ENCODE assay signal across 27 cellular contexts in genomic region chr17:47727704-47728036, GRCh38. TPM values are rescaled to one million over a fixed set of nuclear protein-coding genes. Genes with fewer than 3 reads are reported as not detected.
DNase-seq lines count a peak whose midpoint lies in the region; ATAC-seq and TF ChIP-seq lines count a peak whose summit lies in the region.
"Had no signal": no experiment of that assay in that cellular context is flagged by ENCODE, and none has a peak within 500 bp of the region (broad histone marks: within the 10 kb centered on the region; RNA-seq: fewer than 3 reads in every experiment).

No MANE protein-coding gene starts in this region.

- no peak overlapping the region for H3K56ac ChIP-seq in H9 (ENCODE audit: insufficient read length, low read depth, low read length)

- H3K23me2 ChIP-seq in H9 (ENCODE audit: insufficient read length, low read depth, low read length, poor library complexity, severe bottlenecking) = no peaks in the 10 kb centered on the region

- DNase-seq in activated CD8-positive, alpha-beta T cell treated with anti-CD3 and anti-CD28 coated beads for 36 hours = peak; percentile 0
- DNase-seq in activated CD8-positive, alpha-beta T cell treated with anti-CD3 and anti-CD28 coated beads, Interleukin-2, amount 10 ng/mL, durations not matched to agents 7 days and 5 days = no peak
- DNase-seq in H9 (no peak), lower lobe of right lung (peak; percentile 16), NCI-H2081 treated with DMSO at 0.1 percent for 48 hours (lab: John Stamatoyannopoulos, UW) (no peak)
- DNase-seq: EL, foreskin keratinocyte, HFFc6, Kasumi-1, MV-4-11, NCI-H1694 treated with DMSO at 0.1 percent for 48 hours, NCI-H2171, NCI-H510A, PC-9, SIG-M5, upper lobe of left lung had no signal

- H2BK15ac ChIP-seq in H9 (ENCODE audit: low read depth, low read length) = no peak overlapping the region

- no peak overlapping the region for H4K91ac ChIP-seq in H9 (ENCODE audit: insufficient read length, low read depth, low read length)

- TF ChIP-seq CTCF in activated CD8-positive, alpha-beta T cell treated with anti-CD3 and anti-CD28 coated beads for 36 hours (IDR thresholded peaks at IDR 0.05) = no peak
- TF ChIP-seq CTCF in H9 (conservative IDR thresholded peaks at IDR 0.05) (no peak), lower lobe of right lung (IDR thresholded peaks at IDR 0.05) (no peak)

- no peaks in the 10 kb centered on the region for H3K36me3 Mint-ChIP-seq in activated CD8-positive, alpha-beta T cell treated with anti-CD3 and anti-CD28 coated beads for 36 hours (ENCODE audit: low read depth)
- no peaks in the 10 kb centered on the region for H3K36me3 Mint-ChIP-seq in activated CD8-positive, alpha-beta T cell treated with anti-CD3 and anti-CD28 coated beads, Interleukin-2, amount 10 ng/mL, durations not matched to agents 7 days and 5 days (ENCODE audit: low read depth)
- H3K36me3 Mint-ChIP-seq in H9 (ENCODE audit: insufficient read depth in 1 of 3, low read depth in 3 of 3) = no peaks in the 10 kb centered on the region; a peak in 1 of 7 replicates
- H3K36me3 Mint-ChIP-seq: activated naive CD4-positive, alpha-beta T cell treated with anti-CD3 and anti-CD28 coated beads, Interleukin-2, amount 50 U/mL, for 72 hours; CD4-positive, CD25-positive, alpha-beta regulatory T cell; WTC11 had no signal

- H3K27ac ChIP-seq in BLaER1 (0 out of 2 replicates have a peak overlapping the region, but pooled peaks have one; percentile 44), H9 (ENCODE audit: insufficient read length, low read depth, low read length) (no peak overlapping the region), lower lobe of right lung (no peak overlapping the region)
- H3K27ac ChIP-seq: esophagus muscularis mucosa, foreskin keratinocyte, heart left ventricle, parathyroid adenoma, PC-9, upper lobe of left lung had no signal

- H3K9ac ChIP-seq in BLaER1 (0 out of 2 replicates have a peak overlapping the region, but pooled peaks have one; percentile 38), H9 (ENCODE audit: extremely low read depth, insufficient read length, low read length) (no peak overlapping the region)
- H3K9ac ChIP-seq: parathyroid adenoma had no signal

- no peak overlapping the region for H2BK12ac ChIP-seq in H9 (ENCODE audit: insufficient read length, low read depth, low read length)

- H3K36me3 ChIP-seq in BLaER1 (no peaks in the 10 kb centered on the region), lower lobe of right lung (no peaks in the 10 kb centered on the region)
- H3K36me3 ChIP-seq: esophagus muscularis mucosa, heart left ventricle, upper lobe of left lung had no signal

- H2AK5ac ChIP-seq in H9 (ENCODE audit: insufficient read length, low read length) = no peak overlapping the region

- H3K4me3 ChIP-seq in BLaER1 (no peak overlapping the region), lower lobe of right lung (no peak overlapping the region)
- H3K4me3 ChIP-seq: esophagus muscularis mucosa, GM12878, heart left ventricle, PC-9, smooth muscle cell, upper lobe of left lung had no signal

- ATAC-seq in activated CD8-positive, alpha-beta T cell treated with anti-CD3 and anti-CD28 coated beads for 36 hours = no peak
- no peak for ATAC-seq in activated CD8-positive, alpha-beta T cell treated with anti-CD3 and anti-CD28 coated beads, Interleukin-2, amount 10 ng/mL, durations not matched to agents 7 days and 5 days
- no peak for ATAC-seq in lower lobe of right lung
- ATAC-seq in GM21528 (IDR thresholded peaks at IDR 0.05; ENCODE audit: low FRiP score, unreplicated experiment) = no peak
- ATAC-seq: activated naive CD4-positive, alpha-beta T cell treated with anti-CD3 and anti-CD28 coated beads, Interleukin-2, amount 50 U/mL, for 72 hours; foreskin keratinocyte; GM12878; heart left ventricle had no signal

- H3K4me2 ChIP-seq in BLaER1 = peak overlapping the region; percentile 51
- H3K4me2 ChIP-seq in H9 (ENCODE audit: insufficient read depth, insufficient read length, low read length) = no peak overlapping the region
- H3K4me2 ChIP-seq: PC-9, smooth muscle cell had no signal

- H3K79me1 ChIP-seq in H9 (ENCODE audit: insufficient read depth, low read depth, low read length, poor library complexity, severe bottlenecking) = no peaks in the 10 kb centered on the region

- no peaks in the 10 kb centered on the region for H3K9me3 Mint-ChIP-seq in activated CD8-positive, alpha-beta T cell treated with anti-CD3 and anti-CD28 coated beads for 36 hours
- H3K9me3 Mint-ChIP-seq in activated CD8-positive, alpha-beta T cell treated with anti-CD3 and anti-CD28 coated beads, Interleukin-2, amount 10 ng/mL, durations not matched to agents 7 days and 5 days (ENCODE audit: insufficient read depth) = no peaks in the 10 kb centered on the region
- no peaks in the 10 kb centered on the region for H3K9me3 Mint-ChIP-seq in H9
- H3K9me3 Mint-ChIP-seq: activated naive CD4-positive, alpha-beta T cell treated with anti-CD3 and anti-CD28 coated beads, Interleukin-2, amount 50 U/mL, for 72 hours; CD4-positive, CD25-positive, alpha-beta regulatory T cell; HFFc6; WTC11 had no signal

- H4K8ac ChIP-seq in H9 (replicated peaks; ENCODE audit: insufficient read length, low read depth, low read length) = no peak overlapping the region

- no peak overlapping the region for H4K5ac ChIP-seq in H9 (ENCODE audit: insufficient read length, low read depth, low read length)

- POLR2A ChIA-PET in activated CD8-positive, alpha-beta T cell treated with anti-CD3 and anti-CD28 coated beads for 36 hours (lab: Charles Lee) = interaction anchor here (0.9 to 27.1 kb wide), 5 partner anchors 10 to 57 kb away, joined by 3 to 493 read pairs (median 23); partner anchors contain the start of gene TBKBP1
- POLR2A ChIA-PET in activated CD8-positive, alpha-beta T cell treated with anti-CD3 and anti-CD28 coated beads, Interleukin-2, amount 10 ng/mL, durations not matched to agents 7 days and 5 days (lab: Charles Lee) = no interaction called here

- H3K14ac ChIP-seq in H9 (ENCODE audit: insufficient read depth, low read length) = no peak overlapping the region

- no peaks in the 10 kb centered on the region for H3K27me3 ChIP-seq in BLaER1
- peaks cover 6% of the 10 kb centered on the region; the same call in 1 of the 2 replicates for H3K27me3 ChIP-seq in H9 (ENCODE audit: insufficient read depth, low read length)
- H3K27me3 ChIP-seq in lower lobe of right lung (ENCODE audit: low read depth) = peaks cover 49% of the 10 kb centered on the region

- H3K27ac Mint-ChIP-seq in activated CD8-positive, alpha-beta T cell treated with anti-CD3 and anti-CD28 coated beads for 36 hours = no peak overlapping the region
- no peak overlapping the region for H3K27ac Mint-ChIP-seq in activated CD8-positive, alpha-beta T cell treated with anti-CD3 and anti-CD28 coated beads, Interleukin-2, amount 10 ng/mL, durations not matched to agents 7 days and 5 days
- peak overlapping the region in 2 of 3 experiments; percentile 65 to 66; a peak in 2 of 7 replicates for H3K27ac Mint-ChIP-seq in H9
- H3K27ac Mint-ChIP-seq: CD4-positive, CD25-positive, alpha-beta regulatory T cell; HFFc6; WTC11 had no signal

- H3K18ac ChIP-seq in H9 (ENCODE audit: insufficient read length, low read depth, low read length) = no peak overlapping the region

- no peak overlapping the region for H2BK5ac ChIP-seq in H9 (ENCODE audit: insufficient read length, low read length)

- no peak overlapping the region for H3K4me3 Mint-ChIP-seq in activated CD8-positive, alpha-beta T cell treated with anti-CD3 and anti-CD28 coated beads for 36 hours
- no peak overlapping the region for H3K4me3 Mint-ChIP-seq in activated CD8-positive, alpha-beta T cell treated with anti-CD3 and anti-CD28 coated beads, Interleukin-2, amount 10 ng/mL, durations not matched to agents 7 days and 5 days
- no peak overlapping the region for H3K4me3 Mint-ChIP-seq in H9
- H3K4me3 Mint-ChIP-seq: CD4-positive, CD25-positive, alpha-beta regulatory T cell; HFFc6; WTC11 had no signal

- no peaks in the 10 kb centered on the region for H3K27me3 Mint-ChIP-seq in activated CD8-positive, alpha-beta T cell treated with anti-CD3 and anti-CD28 coated beads for 36 hours
- no peaks in the 10 kb centered on the region for H3K27me3 Mint-ChIP-seq in activated CD8-positive, alpha-beta T cell treated with anti-CD3 and anti-CD28 coated beads, Interleukin-2, amount 10 ng/mL, durations not matched to agents 7 days and 5 days (ENCODE audit: low read depth)
- H3K27me3 Mint-ChIP-seq in H9 (ENCODE audit: low read depth) = peaks cover 63% of the 10 kb centered on the region

- CTCF ChIA-PET in activated CD8-positive, alpha-beta T cell treated with anti-CD3 and anti-CD28 coated beads for 36 hours (lab: Charles Lee) = interaction anchor here (1.2 to 2.2 kb wide), 4 partner anchors 10 to 28 kb away, joined by 3 to 9 read pairs (median 5); no protein-coding TSS in a partner anchor
- CTCF ChIA-PET in activated CD8-positive, alpha-beta T cell treated with anti-CD3 and anti-CD28 coated beads, Interleukin-2, amount 10 ng/mL, durations not matched to agents 7 days and 5 days (lab: Charles Lee) = interaction anchor here (12.9 to 24.5 kb wide), 2 partner anchors 11 to 25 kb away, joined by 92 to 474 read pairs; no protein-coding TSS in a partner anchor

- H2AFZ ChIP-seq in H9 (ENCODE audit: low read length) = no peak overlapping the region
- H2AFZ ChIP-seq: parathyroid adenoma, PC-9 had no signal

- no peak overlapping the region for H2BK20ac ChIP-seq in H9 (ENCODE audit: low read depth, low read length, poor library complexity, severe bottlenecking)

- no peak overlapping the region for H3T11ph ChIP-seq in H9 (ENCODE audit: low read length)

- intact Hi-C loops in activated CD8-positive, alpha-beta T cell treated with anti-CD3 and anti-CD28 coated beads for 36 hours (cut with micrococcal nuclease) = no loop called here
- intact Hi-C loops in lower lobe of right lung (cut with DNase I) = no loop called here

- WGBS in H9 (ENCODE audit: extremely low coverage, insufficient read length, low lambda C conversion rate) = no CpG with 5 or more reads among the region's 9 CpGs

- no peak overlapping the region for H2BK120ac ChIP-seq in H9 (ENCODE audit: low read depth, low read length, poor library complexity, severe bottlenecking)

- peaks cover 47% of the 10 kb centered on the region for H3K4me1 ChIP-seq in BLaER1
- no peaks in the 10 kb centered on the region for H3K4me1 ChIP-seq in H9 (ENCODE audit: insufficient read depth, low read length)
- peaks cover 6% of the 10 kb centered on the region for H3K4me1 ChIP-seq in lower lobe of right lung
- H3K4me1 ChIP-seq: foreskin keratinocyte, parathyroid adenoma had no signal

- H3K9me3 ChIP-seq in BLaER1 (no peaks in the 10 kb centered on the region), H9 (ENCODE audit: control insufficient read depth, low read depth, low read length) (no peaks in the 10 kb centered on the region), lower lobe of right lung (no peaks in the 10 kb centered on the region)
- H3K9me3 ChIP-seq: esophagus muscularis mucosa, heart left ventricle, upper lobe of left lung had no signal

- H3K4me1 Mint-ChIP-seq in activated CD8-positive, alpha-beta T cell treated with anti-CD3 and anti-CD28 coated beads for 36 hours (ENCODE audit: low read depth) = peaks cover 85% of the 10 kb centered on the region
- peaks cover 83% of the 10 kb centered on the region for H3K4me1 Mint-ChIP-seq in activated CD8-positive, alpha-beta T cell treated with anti-CD3 and anti-CD28 coated beads, Interleukin-2, amount 10 ng/mL, durations not matched to agents 7 days and 5 days (ENCODE audit: low read depth)
- peaks cover 7 to 20% of the 10 kb centered on the region in 2 experiments for H3K4me1 Mint-ChIP-seq in H9

- H3K23ac ChIP-seq in H9 (ENCODE audit: insufficient read length, low read depth, low read length) = no peak overlapping the region

- H4K20me1 ChIP-seq in BLaER1 (no peaks in the 10 kb centered on the region), H9 (ENCODE audit: control insufficient read depth, insufficient read depth, insufficient read length) (no peaks in the 10 kb centered on the region)

- no peak overlapping the region for H3K4ac ChIP-seq in H9 (ENCODE audit: low read depth, low read length)

- no peaks in the 10 kb centered on the region for H3K79me2 ChIP-seq in H9 (ENCODE audit: insufficient read depth, low read length)
- H3K79me2 ChIP-seq: parathyroid adenoma had no signal

RNA-seq across cellular contexts. Expression of gene TBX21, which starts 5.4 kb away (rescaled TPM):
- total RNA-seq in activated CD8-positive, alpha-beta T cell treated with anti-CD3 and anti-CD28 coated beads for 36 hours = 10 to 100 TPM; 53.0 to 56.9 TPM
- total RNA-seq in activated CD8-positive, alpha-beta T cell treated with anti-CD3 and anti-CD28 coated beads, Interleukin-2, amount 10 ng/mL, durations not matched to agents 7 days and 5 days = 10 to 100 TPM; 27.4 to 27.5 TPM
- not detected in 2 replicates for total RNA-seq in H9 (2021)
- 3.6 TPM for total RNA-seq in lower lobe of right lung
- total RNA-seq: foreskin keratinocyte, HFFc6, lung microvascular endothelial cell, PC-9, smooth muscle cell had no signal

RNA-seq across cellular contexts. Expression of gene TBKBP1, which starts 33.7 kb away (rescaled TPM):
- total RNA-seq in activated CD8-positive, alpha-beta T cell treated with anti-CD3 and anti-CD28 coated beads for 36 hours = 10 to 100 TPM; 12.4 to 13.6 TPM
- total RNA-seq in activated CD8-positive, alpha-beta T cell treated with anti-CD3 and anti-CD28 coated beads, Interleukin-2, amount 10 ng/mL, durations not matched to agents 7 days and 5 days = 1 to 10 TPM; 2.4 to 3.7 TPM
- 33.2 and 33.6 TPM in 2 replicates for total RNA-seq in H9 (2021)
- total RNA-seq in lower lobe of right lung = 8.3 TPM

Comparison
In these comparisons a context has a peak if more than half of its experiments do, and no peak if none do; other contexts are left out.
1. DNase-seq: peak in activated CD8-positive, alpha-beta T cell treated with anti-CD3 and anti-CD28 coated beads for 36 hours (single experiment) and lower lobe of right lung (single experiment); none in activated CD8-positive, alpha-beta T cell treated with anti-CD3 and anti-CD28 coated beads, Interleukin-2, amount 10 ng/mL, durations not matched to agents 7 days and 5 days (single experiment), H9 (single experiment) and NCI-H2081 treated with DMSO at 0.1 percent for 48 hours (single experiment).
2. H3K27ac Mint-ChIP-seq: peak in H9 (2 of 3); none in activated CD8-positive, alpha-beta T cell treated with anti-CD3 and anti-CD28 coated beads for 36 hours (single experiment) and activated CD8-positive, alpha-beta T cell treated with anti-CD3 and anti-CD28 coated beads, Interleukin-2, amount 10 ng/mL, durations not matched to agents 7 days and 5 days (single experiment).